Comparison of ENCODE assay signal across 1 cellular context in genomic region chr12:12893438-12893837, GRCh38.
TF ChIP-seq lines count a peak whose summit lies in the region.

No MANE protein-coding gene starts in this region.

TF ChIP-seq in HCT116, 20 proteins besides CTCF, POLR2A, EP300 and RAD21 (continued from another document):
- TF ChIP-seq REST (IDR thresholded peaks at IDR 0.05; ENCODE audit: low read depth) (no peak), ZNF274 (IDR thresholded peaks at IDR 0.05; ENCODE audit: low read depth, low read length) (no peak), FOSL1 (IDR thresholded peaks at IDR 0.05; ENCODE audit: low read depth) (no peak), ZBTB33 (IDR thresholded peaks at IDR 0.05; ENCODE audit: extremely low read depth, insufficient replicate concordance, low read length) (no peak), ATF3 (IDR thresholded peaks at IDR 0.05) (no peak), SP1 (IDR thresholded peaks at IDR 0.05; ENCODE audit: low read depth) (no peak), EZH2 (IDR thresholded peaks at IDR 0.05) (no peak), TCF7L2 (IDR thresholded peaks at IDR 0.05; ENCODE audit: borderline replicate concordance, extremely low read depth, insufficient read depth, insufficient read length) (no peak), JUND (IDR thresholded peaks at IDR 0.05) (no peak), ELF1 (IDR thresholded peaks at IDR 0.05; ENCODE audit: borderline replicate concordance, low read depth) (no peak), MAX (IDR thresholded peaks at IDR 0.05) (no peak), ZFX (IDR thresholded peaks at IDR 0.05) (no peak), CEBPB (IDR thresholded peaks at IDR 0.05; ENCODE audit: low read depth) (no peak), EGR1 (IDR thresholded peaks at IDR 0.05; ENCODE audit: low read depth) (no peak), EZH2phosphoT487 (IDR thresholded peaks at IDR 0.05; ENCODE audit: borderline replicate concordance) (no peak), POLR2AphosphoS5 (IDR thresholded peaks at IDR 0.05; ENCODE audit: low read depth, low read length) (no peak), SIN3A (IDR thresholded peaks at IDR 0.05; ENCODE audit: low read depth) (no peak), SRF (IDR thresholded peaks at IDR 0.05; ENCODE audit: low read depth) (no peak), CBX3 (IDR thresholded peaks at IDR 0.05; ENCODE audit: low read depth) (no peak)
